In the genomic region with DNA sequence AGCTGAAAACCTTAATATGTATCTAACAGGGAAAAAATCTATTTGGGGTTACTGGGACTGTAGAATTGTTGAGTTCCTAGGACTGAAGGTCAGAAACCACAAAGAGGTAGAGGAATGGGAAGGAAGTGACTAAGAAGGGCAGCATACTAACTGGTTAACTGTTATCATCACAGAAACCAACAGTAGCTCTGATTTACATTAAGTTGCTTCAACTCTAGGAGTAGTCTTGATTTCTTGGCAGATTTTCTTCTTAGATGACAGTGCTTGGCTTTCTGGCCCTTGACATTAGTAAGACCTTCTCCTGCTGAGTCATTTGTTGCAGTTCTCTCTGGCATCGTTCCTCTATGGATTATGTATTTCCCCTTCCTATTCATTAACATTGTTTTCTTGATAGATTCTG, we compare ENCODE assay signal across 1 cellular context.
A peak's percentile ranks its signal among the peaks of the same experiment; 100 is the strongest.
TF ChIP-seq lines count a peak whose summit lies in the region.

No MANE protein-coding gene starts in this region.

TF ChIP-seq in K562, 482 proteins besides CTCF, POLR2A, EP300 and RAD21 (continued from another document and continues in another):
- TF ChIP-seq, protein P1, sequence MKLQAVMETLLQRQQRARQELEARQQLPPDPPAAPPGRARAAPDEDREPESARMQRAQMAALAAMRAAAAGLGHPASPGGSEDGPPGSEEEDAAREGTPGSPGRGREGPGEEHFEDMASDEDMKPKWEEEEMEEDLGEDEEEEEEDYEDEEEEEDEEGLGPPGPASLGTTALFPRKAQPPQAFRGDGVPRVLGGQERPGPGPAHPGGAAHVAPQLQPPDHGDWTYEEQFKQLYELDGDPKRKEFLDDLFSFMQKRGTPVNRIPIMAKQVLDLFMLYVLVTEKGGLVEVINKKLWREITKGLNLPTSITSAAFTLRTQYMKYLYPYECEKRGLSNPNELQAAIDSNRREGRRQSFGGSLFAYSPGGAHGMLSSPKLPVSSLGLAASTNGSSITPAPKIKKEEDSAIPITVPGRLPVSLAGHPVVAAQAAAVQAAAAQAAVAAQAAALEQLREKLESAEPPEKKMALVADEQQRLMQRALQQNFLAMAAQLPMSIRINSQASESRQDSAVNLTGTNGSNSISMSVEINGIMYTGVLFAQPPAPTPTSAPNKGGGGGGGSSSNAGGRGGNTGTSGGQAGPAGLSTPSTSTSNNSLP (IDR thresholded peaks at IDR 0.05; ENCODE audit: borderline replicate concordance, low read depth, low read length), result no peak
- TF ChIP-seq HIVEP1 (CRISPR knock-in tag; IDR thresholded peaks at IDR 0.05) (no peak), RBM14 (IDR thresholded peaks at IDR 0.05; ENCODE audit: borderline replicate concordance, insufficient read depth, low read depth, low read length) (no peak), ZNF436 (CRISPR knock-in tag; IDR thresholded peaks at IDR 0.05) (no peak), ZNF785 (CRISPR knock-in tag; IDR thresholded peaks at IDR 0.05) (no peak), NCOA6 (IDR thresholded peaks at IDR 0.05) (no peak), PHF8 (IDR thresholded peaks at IDR 0.05; ENCODE audit: borderline replicate concordance, low read length) (no peak), ZNF695 (CRISPR knock-in tag; IDR thresholded peaks at IDR 0.05) (no peak), ZNF121 (CRISPR knock-in tag; conservative IDR thresholded peaks at IDR 0.05) (no peak), SMAD2 (IDR thresholded peaks at IDR 0.05; ENCODE audit: low read depth, low read length) (no peak), NFYB (IDR thresholded peaks at IDR 0.05; ENCODE audit: extremely low read depth, insufficient read length) (no peak), C11orf30 (IDR thresholded peaks at IDR 0.05; ENCODE audit: low read depth) (peak; percentile 59), SMC3 (conservative IDR thresholded peaks at IDR 0.05; ENCODE audit: insufficient read depth, low read depth, low read length) (no peak), HDAC6 (IDR thresholded peaks at IDR 0.05; ENCODE audit: low read depth, low read length) (no peak), ETV5 (CRISPR knock-in tag; IDR thresholded peaks at IDR 0.05; ENCODE audit: low read depth) (no peak), GTF2A2 (tag; IDR thresholded peaks at IDR 0.05) (no peak), SIN3A (IDR thresholded peaks at IDR 0.05; ENCODE audit: borderline replicate concordance in 2 of 2, control insufficient read depth in 1 of 2, low read depth in 2 of 2, low read length in 2 of 2) (no peak), CTBP1 (IDR thresholded peaks at IDR 0.05; ENCODE audit: borderline replicate concordance) (no peak), ZNF668 (CRISPR knock-in tag; IDR thresholded peaks at IDR 0.05) (no peak), ZNF253 (CRISPR knock-in tag; conservative IDR thresholded peaks at IDR 0.05) (no peak), PCBP1 (IDR thresholded peaks at IDR 0.05; ENCODE audit: low read depth, low read length, poor library complexity, severe bottlenecking) (no peak), POLR2B (IDR thresholded peaks at IDR 0.05; ENCODE audit: low read depth, partially characterized antibody) (no peak), ZNF347 (CRISPR knock-in tag; IDR thresholded peaks at IDR 0.05; ENCODE audit: low read depth) (no peak), TEAD2 (tag; IDR thresholded peaks at IDR 0.05) (no peak), DNMT1 (IDR thresholded peaks at IDR 0.05) (no peak), MECOM (CRISPR knock-in tag; IDR thresholded peaks at IDR 0.05) (no peak), NFXL1 (CRISPR knock-in tag; IDR thresholded peaks at IDR 0.05) (no peak), NFIX (CRISPR knock-in tag; IDR thresholded peaks at IDR 0.05; ENCODE audit: low read depth) (no peak), ZC3H4 (CRISPR knock-in tag; IDR thresholded peaks at IDR 0.05; ENCODE audit: borderline replicate concordance) (no peak), EWSR1 (IDR thresholded peaks at IDR 0.05; ENCODE audit: borderline replicate concordance, low read depth, partially characterized antibody) (no peak), BCL6 (CRISPR knock-in tag; IDR thresholded peaks at IDR 0.05) (no peak), ZNF316 (IDR thresholded peaks at IDR 0.05) (peak; percentile 27; the same call in 1 of the 2 replicates), POLR2AphosphoS5 (IDR thresholded peaks at IDR 0.05; ENCODE audit: control insufficient read depth, insufficient read depth, low read depth, low read length) (no peak)
- TF ChIP-seq, protein P2, sequence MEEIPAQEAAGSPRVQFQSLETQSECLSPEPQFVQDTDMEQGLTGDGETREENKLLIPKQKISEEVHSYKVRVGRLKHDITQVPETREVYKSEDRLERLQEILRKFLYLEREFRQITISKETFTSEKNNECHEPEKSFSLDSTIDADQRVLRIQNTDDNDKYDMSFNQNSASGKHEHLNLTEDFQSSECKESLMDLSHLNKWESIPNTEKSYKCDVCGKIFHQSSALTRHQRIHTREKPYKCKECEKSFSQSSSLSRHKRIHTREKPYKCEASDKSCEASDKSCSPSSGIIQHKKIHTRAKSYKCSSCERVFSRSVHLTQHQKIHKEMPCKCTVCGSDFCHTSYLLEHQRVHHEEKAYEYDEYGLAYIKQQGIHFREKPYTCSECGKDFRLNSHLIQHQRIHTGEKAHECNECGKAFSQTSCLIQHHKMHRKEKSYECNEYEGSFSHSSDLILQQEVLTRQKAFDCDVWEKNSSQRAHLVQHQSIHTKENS (CRISPR knock-in tag; IDR thresholded peaks at IDR 0.05), result no peak
- TF ChIP-seq, protein P3, sequence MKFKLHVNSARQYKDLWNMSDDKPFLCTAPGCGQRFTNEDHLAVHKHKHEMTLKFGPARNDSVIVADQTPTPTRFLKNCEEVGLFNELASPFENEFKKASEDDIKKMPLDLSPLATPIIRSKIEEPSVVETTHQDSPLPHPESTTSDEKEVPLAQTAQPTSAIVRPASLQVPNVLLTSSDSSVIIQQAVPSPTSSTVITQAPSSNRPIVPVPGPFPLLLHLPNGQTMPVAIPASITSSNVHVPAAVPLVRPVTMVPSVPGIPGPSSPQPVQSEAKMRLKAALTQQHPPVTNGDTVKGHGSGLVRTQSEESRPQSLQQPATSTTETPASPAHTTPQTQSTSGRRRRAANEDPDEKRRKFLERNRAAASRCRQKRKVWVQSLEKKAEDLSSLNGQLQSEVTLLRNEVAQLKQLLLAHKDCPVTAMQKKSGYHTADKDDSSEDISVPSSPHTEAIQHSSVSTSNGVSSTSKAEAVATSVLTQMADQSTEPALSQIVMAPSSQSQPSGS (CRISPR knock-in tag; IDR thresholded peaks at IDR 0.05), result no peak
- TF ChIP-seq, protein P4, sequence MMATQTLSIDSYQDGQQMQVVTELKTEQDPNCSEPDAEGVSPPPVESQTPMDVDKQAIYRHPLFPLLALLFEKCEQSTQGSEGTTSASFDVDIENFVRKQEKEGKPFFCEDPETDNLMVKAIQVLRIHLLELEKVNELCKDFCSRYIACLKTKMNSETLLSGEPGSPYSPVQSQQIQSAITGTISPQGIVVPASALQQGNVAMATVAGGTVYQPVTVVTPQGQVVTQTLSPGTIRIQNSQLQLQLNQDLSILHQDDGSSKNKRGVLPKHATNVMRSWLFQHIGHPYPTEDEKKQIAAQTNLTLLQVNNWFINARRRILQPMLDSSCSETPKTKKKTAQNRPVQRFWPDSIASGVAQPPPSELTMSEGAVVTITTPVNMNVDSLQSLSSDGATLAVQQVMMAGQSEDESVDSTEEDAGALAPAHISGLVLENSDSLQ (IDR thresholded peaks at IDR 0.05), result no peak
- TF ChIP-seq, protein P5, sequence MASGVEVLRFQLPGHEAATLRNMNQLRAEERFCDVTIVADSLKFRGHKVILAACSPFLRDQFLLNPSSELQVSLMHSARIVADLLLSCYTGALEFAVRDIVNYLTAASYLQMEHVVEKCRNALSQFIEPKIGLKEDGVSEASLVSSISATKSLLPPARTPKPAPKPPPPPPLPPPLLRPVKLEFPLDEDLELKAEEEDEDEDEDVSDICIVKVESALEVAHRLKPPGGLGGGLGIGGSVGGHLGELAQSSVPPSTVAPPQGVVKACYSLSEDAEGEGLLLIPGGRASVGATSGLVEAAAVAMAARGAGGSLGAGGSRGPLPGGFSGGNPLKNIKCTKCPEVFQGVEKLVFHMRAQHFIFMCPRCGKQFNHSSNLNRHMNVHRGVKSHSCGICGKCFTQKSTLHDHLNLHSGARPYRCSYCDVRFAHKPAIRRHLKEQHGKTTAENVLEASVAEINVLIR (CRISPR knock-in tag; IDR thresholded peaks at IDR 0.05), result no peak
- TF ChIP-seq, protein P6, sequence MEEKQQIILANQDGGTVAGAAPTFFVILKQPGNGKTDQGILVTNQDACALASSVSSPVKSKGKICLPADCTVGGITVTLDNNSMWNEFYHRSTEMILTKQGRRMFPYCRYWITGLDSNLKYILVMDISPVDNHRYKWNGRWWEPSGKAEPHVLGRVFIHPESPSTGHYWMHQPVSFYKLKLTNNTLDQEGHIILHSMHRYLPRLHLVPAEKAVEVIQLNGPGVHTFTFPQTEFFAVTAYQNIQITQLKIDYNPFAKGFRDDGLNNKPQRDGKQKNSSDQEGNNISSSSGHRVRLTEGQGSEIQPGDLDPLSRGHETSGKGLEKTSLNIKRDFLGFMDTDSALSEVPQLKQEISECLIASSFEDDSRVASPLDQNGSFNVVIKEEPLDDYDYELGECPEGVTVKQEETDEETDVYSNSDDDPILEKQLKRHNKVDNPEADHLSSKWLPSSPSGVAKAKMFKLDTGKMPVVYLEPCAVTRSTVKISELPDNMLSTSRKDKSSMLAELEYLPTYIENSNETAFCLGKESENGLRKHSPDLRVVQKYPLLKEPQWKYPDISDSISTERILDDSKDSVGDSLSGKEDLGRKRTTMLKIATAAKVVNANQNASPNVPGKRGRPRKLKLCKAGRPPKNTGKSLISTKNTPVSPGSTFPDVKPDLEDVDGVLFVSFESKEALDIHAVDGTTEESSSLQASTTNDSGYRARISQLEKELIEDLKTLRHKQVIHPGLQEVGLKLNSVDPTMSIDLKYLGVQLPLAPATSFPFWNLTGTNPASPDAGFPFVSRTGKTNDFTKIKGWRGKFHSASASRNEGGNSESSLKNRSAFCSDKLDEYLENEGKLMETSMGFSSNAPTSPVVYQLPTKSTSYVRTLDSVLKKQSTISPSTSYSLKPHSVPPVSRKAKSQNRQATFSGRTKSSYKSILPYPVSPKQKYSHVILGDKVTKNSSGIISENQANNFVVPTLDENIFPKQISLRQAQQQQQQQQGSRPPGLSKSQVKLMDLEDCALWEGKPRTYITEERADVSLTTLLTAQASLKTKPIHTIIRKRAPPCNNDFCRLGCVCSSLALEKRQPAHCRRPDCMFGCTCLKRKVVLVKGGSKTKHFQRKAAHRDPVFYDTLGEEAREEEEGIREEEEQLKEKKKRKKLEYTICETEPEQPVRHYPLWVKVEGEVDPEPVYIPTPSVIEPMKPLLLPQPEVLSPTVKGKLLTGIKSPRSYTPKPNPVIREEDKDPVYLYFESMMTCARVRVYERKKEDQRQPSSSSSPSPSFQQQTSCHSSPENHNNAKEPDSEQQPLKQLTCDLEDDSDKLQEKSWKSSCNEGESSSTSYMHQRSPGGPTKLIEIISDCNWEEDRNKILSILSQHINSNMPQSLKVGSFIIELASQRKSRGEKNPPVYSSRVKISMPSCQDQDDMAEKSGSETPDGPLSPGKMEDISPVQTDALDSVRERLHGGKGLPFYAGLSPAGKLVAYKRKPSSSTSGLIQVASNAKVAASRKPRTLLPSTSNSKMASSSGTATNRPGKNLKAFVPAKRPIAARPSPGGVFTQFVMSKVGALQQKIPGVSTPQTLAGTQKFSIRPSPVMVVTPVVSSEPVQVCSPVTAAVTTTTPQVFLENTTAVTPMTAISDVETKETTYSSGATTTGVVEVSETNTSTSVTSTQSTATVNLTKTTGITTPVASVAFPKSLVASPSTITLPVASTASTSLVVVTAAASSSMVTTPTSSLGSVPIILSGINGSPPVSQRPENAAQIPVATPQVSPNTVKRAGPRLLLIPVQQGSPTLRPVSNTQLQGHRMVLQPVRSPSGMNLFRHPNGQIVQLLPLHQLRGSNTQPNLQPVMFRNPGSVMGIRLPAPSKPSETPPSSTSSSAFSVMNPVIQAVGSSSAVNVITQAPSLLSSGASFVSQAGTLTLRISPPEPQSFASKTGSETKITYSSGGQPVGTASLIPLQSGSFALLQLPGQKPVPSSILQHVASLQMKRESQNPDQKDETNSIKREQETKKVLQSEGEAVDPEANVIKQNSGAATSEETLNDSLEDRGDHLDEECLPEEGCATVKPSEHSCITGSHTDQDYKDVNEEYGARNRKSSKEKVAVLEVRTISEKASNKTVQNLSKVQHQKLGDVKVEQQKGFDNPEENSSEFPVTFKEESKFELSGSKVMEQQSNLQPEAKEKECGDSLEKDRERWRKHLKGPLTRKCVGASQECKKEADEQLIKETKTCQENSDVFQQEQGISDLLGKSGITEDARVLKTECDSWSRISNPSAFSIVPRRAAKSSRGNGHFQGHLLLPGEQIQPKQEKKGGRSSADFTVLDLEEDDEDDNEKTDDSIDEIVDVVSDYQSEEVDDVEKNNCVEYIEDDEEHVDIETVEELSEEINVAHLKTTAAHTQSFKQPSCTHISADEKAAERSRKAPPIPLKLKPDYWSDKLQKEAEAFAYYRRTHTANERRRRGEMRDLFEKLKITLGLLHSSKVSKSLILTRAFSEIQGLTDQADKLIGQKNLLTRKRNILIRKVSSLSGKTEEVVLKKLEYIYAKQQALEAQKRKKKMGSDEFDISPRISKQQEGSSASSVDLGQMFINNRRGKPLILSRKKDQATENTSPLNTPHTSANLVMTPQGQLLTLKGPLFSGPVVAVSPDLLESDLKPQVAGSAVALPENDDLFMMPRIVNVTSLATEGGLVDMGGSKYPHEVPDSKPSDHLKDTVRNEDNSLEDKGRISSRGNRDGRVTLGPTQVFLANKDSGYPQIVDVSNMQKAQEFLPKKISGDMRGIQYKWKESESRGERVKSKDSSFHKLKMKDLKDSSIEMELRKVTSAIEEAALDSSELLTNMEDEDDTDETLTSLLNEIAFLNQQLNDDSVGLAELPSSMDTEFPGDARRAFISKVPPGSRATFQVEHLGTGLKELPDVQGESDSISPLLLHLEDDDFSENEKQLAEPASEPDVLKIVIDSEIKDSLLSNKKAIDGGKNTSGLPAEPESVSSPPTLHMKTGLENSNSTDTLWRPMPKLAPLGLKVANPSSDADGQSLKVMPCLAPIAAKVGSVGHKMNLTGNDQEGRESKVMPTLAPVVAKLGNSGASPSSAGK (IDR thresholded peaks at IDR 0.05), result no peak
- TF ChIP-seq, protein P7, sequence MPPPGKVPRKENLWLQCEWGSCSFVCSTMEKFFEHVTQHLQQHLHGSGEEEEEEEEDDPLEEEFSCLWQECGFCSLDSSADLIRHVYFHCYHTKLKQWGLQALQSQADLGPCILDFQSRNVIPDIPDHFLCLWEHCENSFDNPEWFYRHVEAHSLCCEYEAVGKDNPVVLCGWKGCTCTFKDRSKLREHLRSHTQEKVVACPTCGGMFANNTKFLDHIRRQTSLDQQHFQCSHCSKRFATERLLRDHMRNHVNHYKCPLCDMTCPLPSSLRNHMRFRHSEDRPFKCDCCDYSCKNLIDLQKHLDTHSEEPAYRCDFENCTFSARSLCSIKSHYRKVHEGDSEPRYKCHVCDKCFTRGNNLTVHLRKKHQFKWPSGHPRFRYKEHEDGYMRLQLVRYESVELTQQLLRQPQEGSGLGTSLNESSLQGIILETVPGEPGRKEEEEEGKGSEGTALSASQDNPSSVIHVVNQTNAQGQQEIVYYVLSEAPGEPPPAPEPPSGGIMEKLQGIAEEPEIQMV (tag; conservative IDR thresholded peaks at IDR 0.05; ENCODE audit: low read depth), result no peak
